ENCODE assay signal across 8 cellular contexts in genomic region chr6:26383624-26384417, GRCh38. TPM values are rescaled to one million over a fixed set of nuclear protein-coding genes. Genes with fewer than 3 reads are reported as not detected.
DNase-seq lines count a peak whose midpoint lies in the region; ATAC-seq, FAIRE-seq and TF ChIP-seq lines count a peak whose summit lies in the region.

No MANE protein-coding gene starts in this region.

- no peaks in the 10 kb centered on the region for H3K9me3 Mint-ChIP-seq in activated T-cell treated with anti-CD3 and anti-CD28 coated beads, Interleukin-2, amount 50 U/mL, for 4 hours

- H3K27me3 Mint-ChIP-seq in activated T-cell treated with anti-CD3 and anti-CD28 coated beads, Interleukin-2, amount 50 U/mL, for 4 hours (ENCODE audit: low read depth): no peaks in the 10 kb centered on the region

- H3K4me1 Mint-ChIP-seq in activated T-cell treated with anti-CD3 and anti-CD28 coated beads, Interleukin-2, amount 50 U/mL, for 4 hours (ENCODE audit: low read depth): peaks cover 33% of the 10 kb centered on the region

- DNase-seq in NCI-H2196 (lab: John Stamatoyannopoulos, UW; ENCODE audit: unreplicated experiment): peak; percentile 54
- DNase-seq in NCI-H2196 treated with DMSO at 0.1 percent for 48 hours (lab: John Stamatoyannopoulos, UW; ENCODE audit: unreplicated experiment): no peak
- peak; percentile 62 for DNase-seq in LHCN-M2 (ENCODE audit: low read depth)
- no peak for DNase-seq in activated T-cell treated with anti-CD3 and anti-CD28 coated beads, Interleukin-2, amount 50 U/mL, for 4 hours
- DNase-seq in foreskin fibroblast: peak; percentile 57 to 76
- DNase-seq in pancreas: peak in 4 of 6 donors; percentile 21 to 34 (median 29)
- no peak for DNase-seq in HuH-7 (ENCODE audit: low spot score)

- no peaks in the 10 kb centered on the region for H3K27me3 ChIP-seq in pancreas

- FAIRE-seq in pancreas (lab: Jason Lieb, UNC): no peak

- peaks cover 12% of the 10 kb centered on the region for H3K36me3 Mint-ChIP-seq in activated T-cell treated with anti-CD3 and anti-CD28 coated beads, Interleukin-2, amount 50 U/mL, for 4 hours (ENCODE audit: insufficient read depth)

- intact Hi-C loops in pancreas (cut with DNase I): no loop called here

- no peaks in the 10 kb centered on the region for H3K9me3 ChIP-seq in pancreas

- TF ChIP-seq CTCF in foreskin fibroblast (IDR thresholded peaks at IDR 0.05; ENCODE audit: low read depth, low read length) (no peak), pancreas (IDR thresholded peaks at IDR 0.05) (no peak)

- WGBS in pancreas, 2 donors: 10% methylated on average over 7 of the region's 7 CpGs

- H3K4me3 ChIP-seq in foreskin fibroblast (ENCODE audit: low read depth in 1 of 2, low read length in 2 of 2) (peak overlapping the region; percentile 46 to 89), pancreas (peak overlapping the region; percentile 21 to 54 (median 40))

- no peaks in the 10 kb centered on the region for H3K36me3 ChIP-seq in pancreas

- H3K4me3 Mint-ChIP-seq in activated T-cell treated with anti-CD3 and anti-CD28 coated beads, Interleukin-2, amount 50 U/mL, for 4 hours: peak overlapping the region; percentile 98

- peak overlapping the region in 1 of 4 donors; percentile 46 for H3K27ac ChIP-seq in pancreas

- no peaks in the 10 kb centered on the region for H3K4me1 ChIP-seq in pancreas

- ATAC-seq in activated T-cell treated with anti-CD3 and anti-CD28 coated beads, Interleukin-2, amount 50 U/mL, for 4 hours: peak; percentile 46 to 49
- ATAC-seq in pancreas (peak; percentile 69 to 79 (median 76)), GM18909 (IDR thresholded peaks at IDR 0.05; ENCODE audit: poor library complexity, unreplicated experiment) (no peak)

RNA-seq across cellular contexts. Expression of gene BTN2A2, which starts 0.9 kb away (rescaled TPM):
- 4.5 and 7.5 TPM in 2 replicates for total RNA-seq in LHCN-M2 (2014; rRNA removed)
- polyA plus RNA-seq in LHCN-M2 (2012): 8.3 TPM
- 10 to 100 TPM in 1 of 3 donors, 1 to 10 TPM in 2; 9.0 to 10.3 (median 9.0) TPM for total RNA-seq in activated T-cell treated with anti-CD3 and anti-CD28 coated beads, Interleukin-2, amount 50 U/mL, for 4 hours
- 10 to 100 TPM in 1 of 6 donors, 1 to 10 TPM in 5; 1.7 to 10.5 (median 5.0) TPM for total RNA-seq in pancreas
- 1 to 10 TPM; 3.8 to 4.4 TPM for polyA plus RNA-seq in pancreas

RNA-seq across cellular contexts. Expression of gene BTN3A1, which starts 18.3 kb away (rescaled TPM):
- total RNA-seq in LHCN-M2 (2014; rRNA removed) (6.7 and 10.8 TPM in 2 replicates), pancreas (10 to 100 TPM in 4 of 6 donors, 1 to 10 TPM in 2; 3.9 to 33.5 (median 13.3) TPM)
- polyA plus RNA-seq in LHCN-M2 (2012): 5.1 TPM
- total RNA-seq in activated T-cell treated with anti-CD3 and anti-CD28 coated beads, Interleukin-2, amount 50 U/mL, for 4 hours: 10 to 100 TPM in 2 of 3 donors, 1 to 10 TPM in 1; 9.1 to 11.9 (median 10.8) TPM
- 10 to 100 TPM in 1 of 2 donors, 1 to 10 TPM in 1; 8.9 to 13.9 TPM for polyA plus RNA-seq in pancreas

RNA-seq across cellular contexts. Expression of gene BTN3A2, which starts 18.8 kb away (rescaled TPM):
- total RNA-seq in LHCN-M2 (2014; rRNA removed) (14.4 and 29.7 TPM in 2 replicates), pancreas (10 to 100 TPM in 4 of 6 donors, 1 to 10 TPM in 2; 2.5 to 45.7 (median 10.6) TPM)
- polyA plus RNA-seq in LHCN-M2 (2012): 13.2 TPM
- total RNA-seq in activated T-cell treated with anti-CD3 and anti-CD28 coated beads, Interleukin-2, amount 50 U/mL, for 4 hours: 10 to 100 TPM; 24.9 to 41.2 (median 31.0) TPM
- 1 to 10 TPM; 5.9 to 8.1 TPM for polyA plus RNA-seq in pancreas

RNA-seq across cellular contexts. Expression of gene BTN3A3, which starts 56.5 kb away (rescaled TPM):
- 9.8 and 12.2 TPM in 2 replicates for total RNA-seq in LHCN-M2 (2014; rRNA removed)
- 6.3 TPM for polyA plus RNA-seq in LHCN-M2 (2012)
- 10 to 100 TPM; 11.5 to 13.9 (median 11.8) TPM for total RNA-seq in activated T-cell treated with anti-CD3 and anti-CD28 coated beads, Interleukin-2, amount 50 U/mL, for 4 hours
- total RNA-seq in pancreas: 10 to 100 TPM in 1 of 6 donors, 1 to 10 TPM in 5; 1.5 to 15.3 (median 4.6) TPM
- polyA plus RNA-seq in pancreas: 1 to 10 TPM; 4.0 TPM

Comparison
In these comparisons a context has a peak if more than half of its experiments do, and no peak if none do; other contexts are left out.
1. DNase-seq: peak in NCI-H2196 (single experiment), LHCN-M2 (single experiment), foreskin fibroblast (2 of 2) and pancreas (4 of 6); none in NCI-H2196 treated with DMSO at 0.1 percent for 48 hours (single experiment), activated T-cell treated with anti-CD3 and anti-CD28 coated beads, Interleukin-2, amount 50 U/mL, for 4 hours (single experiment) and HuH-7 (single experiment).